ENCODE assay signal across 8 cellular contexts in genomic region chr15:91852741-91853500, GRCh38. TPM values are rescaled to one million over a fixed set of nuclear protein-coding genes. Genes with fewer than 3 reads are reported as not detected.
A peak's percentile ranks its signal among the peaks of the same experiment; 100 is the strongest.
DNase-seq lines count a peak whose midpoint lies in the region; ATAC-seq and TF ChIP-seq lines count a peak whose summit lies in the region.

No MANE protein-coding gene starts in this region.

- no peaks in the 10 kb centered on the region for H3K9me3 Mint-ChIP-seq in CD8-positive, alpha-beta memory T cell
- H3K9me3 Mint-ChIP-seq in nephron, result no peaks in the 10 kb centered on the region

- H3K27ac Mint-ChIP-seq in CD8-positive, alpha-beta memory T cell, result peak overlapping the region; percentile 91 to 95 (median 94)
- no peak overlapping the region for H3K27ac Mint-ChIP-seq in nephron

- CTCF ChIA-PET in CD8-positive, alpha-beta memory T cell (lab: Charles Lee), result interaction anchor here (0.7 to 4.7 kb wide), 14 partner anchors 8 to 224 kb away, joined by 3 to 22 read pairs (median 4); no protein-coding TSS in a partner anchor

- DNase-seq in CD8-positive, alpha-beta memory T cell, result peak; percentile 64 to 79 (median 78)
- DNase-seq in RPMI7951 (ENCODE audit: low read depth) (peak; percentile 71), fibroblast of the conjunctiva (ENCODE audit: low read depth) (peak; percentile 36), stromal cell of bone marrow (ENCODE audit: low read depth) (peak; percentile 41)
- DNase-seq in activated effector memory CD4-positive, alpha-beta T cell treated with anti-CD3 and anti-CD28 coated beads, Interleukin-2, amount 50 U/mL, for 16 hours, result peak; percentile 92

- peaks cover 52 to 70% (median 65%) of the 10 kb centered on the region in 3 donors for H3K4me1 Mint-ChIP-seq in CD8-positive, alpha-beta memory T cell
- peaks cover 42% of the 10 kb centered on the region for H3K4me1 Mint-ChIP-seq in nephron

- H3K9me3 ChIP-seq in CD8-positive, alpha-beta memory T cell (ENCODE audit: low read length), result no peaks in the 10 kb centered on the region

- ATAC-seq in GM19467 (IDR thresholded peaks at IDR 0.05; ENCODE audit: unreplicated experiment) (peak; percentile 41), HG03571 (IDR thresholded peaks at IDR 0.05; ENCODE audit: unreplicated experiment) (peak; percentile 38)

- H3K27me3 ChIP-seq in CD8-positive, alpha-beta memory T cell (ENCODE audit: insufficient read depth, low read length, poor library complexity, severe bottlenecking), result no peaks in the 10 kb centered on the region

- peak overlapping the region; percentile 41 for H3K27ac ChIP-seq in CD8-positive, alpha-beta memory T cell (ENCODE audit: low read depth, low read length)

- peak overlapping the region; percentile 85 to 98 (median 90) for H3K4me3 Mint-ChIP-seq in CD8-positive, alpha-beta memory T cell
- H3K4me3 Mint-ChIP-seq in nephron, result peak overlapping the region; percentile 84 to 90 (median 89)

- TF ChIP-seq CTCF in nephron (IDR thresholded peaks at IDR 0.05; ENCODE audit: unreplicated experiment in 3 of 3), result peak; percentile 66 to 74 (median 67)

- no peaks in the 10 kb centered on the region for H3K36me3 ChIP-seq in CD8-positive, alpha-beta memory T cell (ENCODE audit: insufficient read depth, low read length)

- H3K36me3 Mint-ChIP-seq in CD8-positive, alpha-beta memory T cell, result peaks cover 0 to 6% (median 0%) of the 10 kb centered on the region in 3 donors
- H3K36me3 Mint-ChIP-seq in nephron (ENCODE audit: low read depth), result no peaks in the 10 kb centered on the region

- POLR2A ChIA-PET in CD8-positive, alpha-beta memory T cell (lab: Charles Lee), result interaction anchor here (1.0 kb wide), 2 partner anchors 86 to 89 kb away, joined by 3 to 4 read pairs; no protein-coding TSS in a partner anchor

- peaks cover 62% of the 10 kb centered on the region for H3K4me1 ChIP-seq in CD8-positive, alpha-beta memory T cell (ENCODE audit: insufficient read depth, low read length)

- peak overlapping the region; percentile 61 for H3K4me3 ChIP-seq in CD8-positive, alpha-beta memory T cell (ENCODE audit: low read length)

- no peaks in the 10 kb centered on the region for H3K27me3 Mint-ChIP-seq in CD8-positive, alpha-beta memory T cell
- H3K27me3 Mint-ChIP-seq in nephron (ENCODE audit: low read depth), result peaks cover 47% of the 10 kb centered on the region

RNA-seq across cellular contexts. Expression of gene SLCO3A1, which starts 0.6 kb away (rescaled TPM):
- 10 to 100 TPM; 10.0 to 10.8 TPM for total RNA-seq in CD8-positive, alpha-beta memory T cell
- 47.9 TPM for polyA plus RNA-seq in CD8-positive, alpha-beta memory T cell
- total RNA-seq in RPMI7951 (2014; rRNA removed; shearing (Covaris generic)), result 1.7 and 1.9 TPM in 2 replicates

Comparison
In these comparisons a context has a peak if more than half of its experiments do, and no peak if none do; other contexts are left out.
1. Peak in every context shown above with its lines: DNase-seq, ATAC-seq, H3K4me3 ChIP-seq and H3K27ac ChIP-seq.
2. DNase-seq: peak in every context shown above with its lines; median percentile 92 in activated effector memory CD4-positive, alpha-beta T cell treated with anti-CD3 and anti-CD28 coated beads, Interleukin-2, amount 50 U/mL, for 16 hours; 78 in CD8-positive, alpha-beta memory T cell; 71 in RPMI7951; 41 in stromal cell of bone marrow; 36 in fibroblast of the conjunctiva.
3. H3K27ac Mint-ChIP-seq: peak in CD8-positive, alpha-beta memory T cell (8 of 8); none in nephron (0 of 3).